Comparison of ENCODE assay signal across 17 cellular contexts in the genomic region with DNA sequence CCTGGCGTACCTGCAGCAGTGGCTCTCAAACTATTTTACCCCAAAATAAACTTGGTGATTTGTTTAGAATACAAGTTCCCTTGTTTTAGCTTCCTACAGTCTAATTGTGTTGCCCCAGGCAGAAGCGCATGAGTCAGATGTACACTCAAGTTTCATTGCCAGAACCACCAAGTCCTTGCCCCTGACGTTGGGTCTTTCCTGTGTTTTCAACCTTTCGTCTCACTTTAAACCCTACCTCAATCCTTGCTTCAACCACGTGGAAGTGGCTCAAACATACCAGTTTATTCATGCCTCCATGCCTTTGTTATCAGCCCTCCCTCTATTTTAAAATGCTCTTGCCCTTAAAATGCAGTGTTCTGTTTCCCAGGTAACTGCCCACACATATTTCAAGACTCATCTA.
DNase-seq lines count a peak whose midpoint lies in the region; ATAC-seq, FAIRE-seq and TF ChIP-seq lines count a peak whose summit lies in the region.
"Had no signal": no experiment of that assay in that cellular context is flagged by ENCODE, and none has a peak within 500 bp of the region (broad histone marks: within the 10 kb centered on the region; RNA-seq: fewer than 3 reads in every experiment).

No MANE protein-coding gene starts in this region.

- H3K9me3 ChIP-seq in breast epithelium: no peaks in the 10 kb centered on the region
- H3K9me3 ChIP-seq in pancreas: no peaks in the 10 kb centered on the region
- H3K9me3 ChIP-seq: HAP-1 had no signal

- DNase-seq in COLO829 (ENCODE audit: low spot score): peak; percentile 87
- DNase-seq in MV-4-11 (lab: John Stamatoyannopoulos, UW): peak; percentile 3
- peak in 1 of 2 donors; percentile 34 for DNase-seq in breast epithelium (ENCODE audit: low spot score in 2 of 2)
- DNase-seq in iris pigment epithelial cell (ENCODE audit: low read depth): peak; percentile 91
- DNase-seq in NCI-H1092 treated with DMSO at 0.1 percent for 48 hours (lab: John Stamatoyannopoulos, UW): no peak
- DNase-seq in pancreas: no peak
- no peak for DNase-seq in SKM-1 (lab: John Stamatoyannopoulos, UW; ENCODE audit: unreplicated experiment)
- DNase-seq: activated naive CD8-positive, alpha-beta T cell treated with anti-CD3 and anti-CD28 coated beads, Interleukin-2, amount 50 U/mL, for 24 hours; effector CD4-positive, alpha-beta T cell; NCI-H1417; NCI-H69; stimulated activated CD4-positive, alpha-beta T cell treated with anti-CD3 and anti-CD28 coated beads, Interleukin-4, amount 100 ng/mL, for 4 hours; stimulated activated naive CD8-positive, alpha-beta T cell treated with anti-CD3 and anti-CD28 coated beads, Interleukin-15, Interleukin-2, amounts not matched to agents 100 U/mL and 50 U/mL, for 24 hours had no signal

- intact Hi-C loops in breast epithelium (cut with DNase I; ENCODE audit: low total_unique reads): no loop called here
- intact Hi-C loops in pancreas (cut with DNase I): no loop called here

- WGBS in pancreas, 2 donors: 82 to 84% methylated on average over 5 of the region's 5 CpGs

- ATAC-seq in pancreas: no peak
- no peak for ATAC-seq in GM21717 (IDR thresholded peaks at IDR 0.05; ENCODE audit: unreplicated experiment)
- ATAC-seq: activated naive CD8-positive, alpha-beta T cell treated with anti-CD3 and anti-CD28 coated beads, Interleukin-2, amount 50 U/mL, for 24 hours; stimulated activated naive CD8-positive, alpha-beta T cell treated with anti-CD3 and anti-CD28 coated beads, Interleukin-15, Interleukin-2, amounts not matched to agents 100 U/mL and 50 U/mL, for 24 hours; WTC11 had no signal

- no peak for TF ChIP-seq POLR2A in breast epithelium (IDR thresholded peaks at IDR 0.05)

- TF ChIP-seq CTCF in breast epithelium (IDR thresholded peaks at IDR 0.05) (no peak), pancreas (IDR thresholded peaks at IDR 0.05) (no peak)

- H3K4me3 ChIP-seq in breast epithelium: no peak overlapping the region
- H3K4me3 ChIP-seq in pancreas: no peak overlapping the region
- H3K4me3 ChIP-seq: HAP-1 had no signal

- no peaks in the 10 kb centered on the region for H3K4me1 ChIP-seq in breast epithelium
- no peaks in the 10 kb centered on the region for H3K4me1 ChIP-seq in pancreas
- H3K4me1 ChIP-seq: HAP-1, parathyroid adenoma had no signal

- H3K27ac ChIP-seq in breast epithelium (peak overlapping the region; percentile 12 to 32), pancreas (no peak overlapping the region)
- H3K27ac ChIP-seq: parathyroid adenoma had no signal

- H3K36me3 ChIP-seq in breast epithelium: no peaks in the 10 kb centered on the region
- H3K36me3 ChIP-seq in pancreas: no peaks in the 10 kb centered on the region
- H3K36me3 ChIP-seq: HAP-1 had no signal

- H3K27me3 ChIP-seq in breast epithelium (no peaks in the 10 kb centered on the region), pancreas (no peaks in the 10 kb centered on the region)

- FAIRE-seq in pancreas (lab: Jason Lieb, UNC): no peak

Comparison
In these comparisons a context has a peak if more than half of its experiments do, and no peak if none do; other contexts are left out.
1. DNase-seq: peak in COLO829 (single experiment), MV-4-11 (single experiment) and iris pigment epithelial cell (single experiment); none in NCI-H1092 treated with DMSO at 0.1 percent for 48 hours (single experiment), pancreas (0 of 6) and SKM-1 (single experiment).
2. H3K27ac ChIP-seq: peak in breast epithelium (2 of 2); none in pancreas (0 of 4).